27 cellular contexts compared by ENCODE assay signal in the genomic region with DNA sequence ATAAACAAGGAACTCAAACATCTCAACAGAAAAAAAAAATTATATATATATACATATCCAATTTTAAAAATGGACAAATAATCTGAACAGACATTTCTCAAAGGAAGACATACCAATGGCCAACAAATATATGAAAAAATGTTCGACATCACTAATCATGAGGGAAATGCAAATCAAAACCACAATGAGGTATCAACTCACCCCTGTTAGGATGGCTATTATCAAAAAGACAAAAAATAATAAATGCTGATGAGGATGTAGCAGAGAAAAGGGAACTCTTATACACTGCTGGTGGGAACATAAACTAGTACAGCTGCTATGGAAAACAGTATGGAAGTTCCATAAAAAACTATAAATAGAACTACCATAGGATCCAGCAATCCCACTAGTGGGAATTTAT. TPM values are rescaled to one million over a fixed set of nuclear protein-coding genes. Genes with fewer than 3 reads are reported as not detected.
DNase-seq lines count a peak whose midpoint lies in the region; ATAC-seq, FAIRE-seq and TF ChIP-seq lines count a peak whose summit lies in the region.
"Had no signal": no experiment of that assay in that cellular context is flagged by ENCODE, and none has a peak within 500 bp of the region (broad histone marks: within the 10 kb centered on the region; RNA-seq: fewer than 3 reads in every experiment).

No MANE protein-coding gene starts in this region.

- H3K27ac Mint-ChIP-seq in natural killer cell (peak overlapping the region; percentile 12 to 68), naive B cell (peak overlapping the region in 2 of 6 donors; percentile 7 to 30)
- H3K27ac Mint-ChIP-seq in natural killer cell treated with Interleukin-12 subunit alpha and Interleukin-12 subunit beta and Interleukin-15 and Interleukin-18, amount 100 ng/mL, for 72 hours, result peak overlapping the region in 1 of 2 donors; percentile 19
- H3K27ac Mint-ChIP-seq: GM23338 had no signal

- intact Hi-C loops in natural killer cell (cut with micrococcal nuclease), result no loop called here

- no peaks in the 10 kb centered on the region for H3K36me3 ChIP-seq in BE2C

- H3K36me3 Mint-ChIP-seq in natural killer cell, result no peaks in the 10 kb centered on the region
- H3K36me3 Mint-ChIP-seq in natural killer cell treated with Interleukin-12 subunit alpha and Interleukin-12 subunit beta and Interleukin-15 and Interleukin-18, amount 100 ng/mL, for 72 hours, result peaks cover 8% of the 10 kb centered on the region
- H3K36me3 Mint-ChIP-seq in naive B cell, result peaks cover 24 to 49% of the 10 kb centered on the region in 2 donors

- H3K27me3 ChIP-seq in BE2C, result no peaks in the 10 kb centered on the region

- no peak for ATAC-seq in natural killer cell
- ATAC-seq in natural killer cell treated with Interleukin-12 subunit alpha and Interleukin-12 subunit beta and Interleukin-15 and Interleukin-18, amount 100 ng/mL, for 72 hours, result no peak
- peak; percentile 73 to 81 for ATAC-seq in naive B cell (ENCODE audit: low read depth in 2 of 2)
- ATAC-seq: GM23338, PC-3 had no signal

- H3K4me3 ChIP-seq in BE2C (ENCODE audit: low read depth, low read length), result no peak overlapping the region
- H3K4me3 ChIP-seq: GM23338 had no signal

- FAIRE-seq in GM12891 (lab: Jason Lieb, UNC), result no peak
- FAIRE-seq: A204.1 had no signal

- H3K9me3 Mint-ChIP-seq in natural killer cell (no peaks in the 10 kb centered on the region), naive B cell (peaks cover 0 to 13% (median 5%) of the 10 kb centered on the region in 7 donors)
- H3K9me3 Mint-ChIP-seq in natural killer cell treated with Interleukin-12 subunit alpha and Interleukin-12 subunit beta and Interleukin-15 and Interleukin-18, amount 100 ng/mL, for 72 hours, result no peaks in the 10 kb centered on the region
- H3K9me3 Mint-ChIP-seq: CD4-positive, alpha-beta memory T cell; GM23338; H9 had no signal

- no peaks in the 10 kb centered on the region for H3K9me3 ChIP-seq in BE2C
- H3K9me3 ChIP-seq: Caco-2, SK-N-SH had no signal

- no peaks in the 10 kb centered on the region for H3K27me3 Mint-ChIP-seq in natural killer cell (ENCODE audit: low read depth in 2 of 2)
- no peaks in the 10 kb centered on the region for H3K27me3 Mint-ChIP-seq in natural killer cell treated with Interleukin-12 subunit alpha and Interleukin-12 subunit beta and Interleukin-15 and Interleukin-18, amount 100 ng/mL, for 72 hours
- H3K27me3 Mint-ChIP-seq in naive B cell, result no peaks in the 10 kb centered on the region
- H3K27me3 Mint-ChIP-seq: CD4-positive, alpha-beta memory T cell had no signal

- TF ChIP-seq POLR2A in GM12891 (IDR thresholded peaks at IDR 0.05; ENCODE audit: low read depth, low read length), result no peak

- H3K4me1 ChIP-seq in BE2C, result peaks cover 5% of the 10 kb centered on the region
- H3K4me1 ChIP-seq: Caco-2 had no signal

- no peak for TF ChIP-seq CTCF in natural killer cell (IDR thresholded peaks at IDR 0.05)
- no peak for TF ChIP-seq CTCF in BE2C (IDR thresholded peaks at IDR 0.05; ENCODE audit: low read depth, low read length)

- H3K4me3 Mint-ChIP-seq in natural killer cell (no peak overlapping the region), naive B cell (peak overlapping the region in 1 of 8 donors; percentile 49)
- no peak overlapping the region for H3K4me3 Mint-ChIP-seq in natural killer cell treated with Interleukin-12 subunit alpha and Interleukin-12 subunit beta and Interleukin-15 and Interleukin-18, amount 100 ng/mL, for 72 hours
- H3K4me3 Mint-ChIP-seq: CD4-positive, alpha-beta memory T cell; GM23338; H9 had no signal

- peaks cover 38 to 58% of the 10 kb centered on the region in 2 donors for H3K4me1 Mint-ChIP-seq in natural killer cell
- H3K4me1 Mint-ChIP-seq in natural killer cell treated with Interleukin-12 subunit alpha and Interleukin-12 subunit beta and Interleukin-15 and Interleukin-18, amount 100 ng/mL, for 72 hours (ENCODE audit: low read depth in 2 of 2), result peaks cover 39 to 40% of the 10 kb centered on the region in 2 donors
- peaks cover 37 to 61% (median 39%) of the 10 kb centered on the region in 3 donors for H3K4me1 Mint-ChIP-seq in naive B cell

- DNase-seq in natural killer cell (no peak), NAMALWA (ENCODE audit: low spot score) (peak; percentile 31), naive B cell (peak; percentile 23), BE2C (no peak), GM12891 (ENCODE audit: insufficient read length, low spot score) (no peak), activated gamma-delta T cell (lab: John Stamatoyannopoulos, UW) (no peak)
- DNase-seq in natural killer cell treated with Interleukin-12 subunit alpha and Interleukin-12 subunit beta and Interleukin-15 and Interleukin-18, amount 100 ng/mL, for 72 hours (ENCODE audit: low spot score), result no peak
- DNase-seq: C1 segment of cervical spinal cord; Caco-2; CD4-positive, alpha-beta memory T cell; EL; GDM1; H9; KG1; NCI-H1092 treated with DMSO at 0.1 percent for 48 hours; NCI-H1436; NCI-H187; NCI-H2081 treated with DMSO at 0.1 percent for 48 hours; NCI-H2171; NCI-H226; NCI-H510A; NCI-H748 treated with DMSO at 0.1 percent for 48 hours; PC-3; SK-N-SH; SW 1271 had no signal

TF ChIP-seq in GM12891, 5 proteins besides CTCF, POLR2A, EP300 and RAD21:
- TF ChIP-seq TAF1 (IDR thresholded peaks at IDR 0.05; ENCODE audit: low read depth, low read length) (no peak), PAX5 (IDR thresholded peaks at IDR 0.05; ENCODE audit: insufficient read depth, low read length, severe bottlenecking) (no peak), POLR2AphosphoS5 (IDR thresholded peaks at IDR 0.05; ENCODE audit: low read depth, low read length) (no peak)

RNA-seq across cellular contexts. Expression of a gene that starts 46.1 kb away (rescaled TPM):
- total RNA-seq in natural killer cell, result 100 to 1,000 TPM; 125 to 142 (median 127) TPM
- 100 to 1,000 TPM in 1 of 2 donors, 10 to 100 TPM in 1; 88.6 to 121 TPM for total RNA-seq in natural killer cell treated with Interleukin-12 subunit alpha and Interleukin-12 subunit beta and Interleukin-15 and Interleukin-18, amount 100 ng/mL, for 72 hours
- polyA plus RNA-seq in naive B cell (ENCODE audit: low read depth in 6 of 6), result 10 to 100 TPM in 5 of 6 donors, 1 to 10 TPM in 1; 4.6 to 24.1 (median 13.5) TPM
- polyA plus RNA-seq in BE2C (2012; ENCODE audit: insufficient read depth, insufficient read length, low read depth), result 15.9 TPM
- polyA plus RNA-seq in GM12891 (2012; ENCODE audit: low read depth, missing spikeins), result 18.8 TPM

Comparison
In these comparisons a context has a peak if more than half of its experiments do, and no peak if none do; other contexts are left out.
1. ATAC-seq: peak in naive B cell (2 of 2); none in natural killer cell (0 of 3) and natural killer cell treated with Interleukin-12 subunit alpha and Interleukin-12 subunit beta and Interleukin-15 and Interleukin-18, amount 100 ng/mL, for 72 hours (0 of 2).
2. DNase-seq: peak in NAMALWA (single experiment) and naive B cell (single experiment); none in natural killer cell (single experiment), natural killer cell treated with Interleukin-12 subunit alpha and Interleukin-12 subunit beta and Interleukin-15 and Interleukin-18, amount 100 ng/mL, for 72 hours (single experiment), BE2C (single experiment), GM12891 (single experiment) and activated gamma-delta T cell (single experiment).